17 cellular contexts compared by ENCODE assay signal in the genomic region with DNA sequence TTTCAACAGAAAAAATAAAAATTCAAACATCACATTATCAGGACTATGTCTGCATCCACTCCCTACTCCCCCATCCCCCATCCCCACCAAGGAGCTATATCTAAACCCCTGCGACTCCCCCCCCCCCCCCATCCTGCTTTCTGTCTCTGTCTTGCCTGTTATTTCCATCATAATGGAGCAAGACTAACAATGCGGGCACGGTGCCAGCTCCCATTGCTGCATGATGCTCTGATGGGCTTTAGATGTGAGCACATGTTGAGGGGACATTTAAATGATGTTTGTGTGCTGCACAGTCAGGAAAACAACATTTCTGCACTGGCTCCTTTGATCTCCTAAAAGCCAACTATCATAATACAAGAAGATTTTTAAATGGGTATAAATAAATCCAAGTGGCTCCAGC.
DNase-seq lines count a peak whose midpoint lies in the region; ATAC-seq, FAIRE-seq and TF ChIP-seq lines count a peak whose summit lies in the region.
"Had no signal": no experiment of that assay in that cellular context is flagged by ENCODE, and none has a peak within 500 bp of the region (broad histone marks: within the 10 kb centered on the region; RNA-seq: fewer than 3 reads in every experiment).

No MANE protein-coding gene starts in this region.

- H3K36me3 Mint-ChIP-seq in CD4-positive, alpha-beta memory T cell: no peaks in the 10 kb centered on the region
- no peaks in the 10 kb centered on the region for H3K36me3 Mint-ChIP-seq in stimulated activated naive B cell treated with anti-CD40 and anti-IgM and Interleukin-4, amounts not matched to agents 10 μg/mL and 1 μg/mL and 100 μg/mL, for 72 hours
- H3K36me3 Mint-ChIP-seq: activated naive CD4-positive, alpha-beta T cell treated with anti-CD3 and anti-CD28 coated beads, Interleukin-2, amount 50 U/mL, for 24 hours; naive B cell; type B pancreatic cell had no signal

- TF ChIP-seq CTCF in HFF-Myc (IDR thresholded peaks at IDR 0.05; ENCODE audit: low read depth, low read length, missing control alignments) (no peak), endothelial cell of umbilical vein (IDR thresholded peaks at IDR 0.05; ENCODE audit: extremely low read depth in 1 of 2, insufficient read depth in 1 of 2, low read depth in 1 of 2, low read length in 2 of 2) (no peak)

- H4K20me1 ChIP-seq in endothelial cell of umbilical vein (replicated peaks; ENCODE audit: control insufficient read depth, extremely low read depth, insufficient read depth, low read length): no peaks in the 10 kb centered on the region

- ATAC-seq in stimulated activated naive B cell treated with anti-CD40 and anti-IgM and Interleukin-4, amounts not matched to agents 10 μg/mL and 1 μg/mL and 100 μg/mL, for 72 hours (replicated peaks): no peak
- ATAC-seq in HG03097 (IDR thresholded peaks at IDR 0.05; ENCODE audit: low FRiP score, unreplicated experiment): no peak
- ATAC-seq: PC-3 had no signal

- H3K4me1 ChIP-seq in endothelial cell of umbilical vein (ENCODE audit: control insufficient read depth, extremely low read depth, insufficient read depth, low read length): no peaks in the 10 kb centered on the region
- no peaks in the 10 kb centered on the region for H3K4me1 ChIP-seq in CD4-positive, alpha-beta memory T cell (ENCODE audit: insufficient read depth, low read length)

- no peak overlapping the region for H2AFZ ChIP-seq in endothelial cell of umbilical vein (ENCODE audit: low read depth, low read length)

- DNase-seq in HFF-Myc (ENCODE audit: extremely low read depth, low read depth) (peak; percentile 6), NCI-H2171 (lab: John Stamatoyannopoulos, UW) (peak; percentile 3), endothelial cell of umbilical vein (ENCODE audit: low read depth, low spot score) (peak; percentile 17), midbrain (lab: John Stamatoyannopoulos, UW) (peak; percentile 1)
- no peak for DNase-seq in CD4-positive, alpha-beta memory T cell
- DNase-seq in stimulated activated naive B cell treated with anti-CD40 and anti-IgM and Interleukin-4, amounts not matched to agents 10 μg/mL and 1 μg/mL and 100 μg/mL, for 72 hours: no peak
- DNase-seq: activated CD8-positive, alpha-beta memory T cell treated with anti-CD3 and anti-CD28 coated beads, Interleukin-2, amount 50 U/mL, for 48 hours; cerebellar nuclear complex; naive B cell; NCI-H226; PC-3; stimulated activated CD4-positive, alpha-beta T cell treated with anti-CD3 and anti-CD28 coated beads, Interleukin-2, amount 100 ng/mL, for 24 hours; SW 1271 had no signal

- dilution Hi-C loops in endothelial cell of umbilical vein (cut with MboI; ENCODE audit: extremely low pct_ligation_motif_present, low sequenced_read_pairs): no loop called here

- no peak for TF ChIP-seq POLR2A in endothelial cell of umbilical vein (IDR thresholded peaks at IDR 0.05; ENCODE audit: low read depth, low read length)

- H3K9me1 ChIP-seq in endothelial cell of umbilical vein (replicated peaks; ENCODE audit: control insufficient read depth, extremely low read depth, insufficient read depth, low read length): no peaks in the 10 kb centered on the region

- no peaks in the 10 kb centered on the region for H3K79me2 ChIP-seq in endothelial cell of umbilical vein (ENCODE audit: control insufficient read depth, insufficient read depth, low read length)

- H3K27me3 ChIP-seq in endothelial cell of umbilical vein (ENCODE audit: control insufficient read depth in 2 of 2, insufficient read depth in 2 of 2, low read length in 2 of 2): no peaks in the 10 kb centered on the region
- no peaks in the 10 kb centered on the region for H3K27me3 ChIP-seq in CD4-positive, alpha-beta memory T cell (ENCODE audit: insufficient read depth, low read length)

- no peak overlapping the region for H3K4me3 ChIP-seq in HFF-Myc (replicated peaks; ENCODE audit: low read depth, low read length)
- no peak overlapping the region for H3K4me3 ChIP-seq in endothelial cell of umbilical vein (replicated peaks in 1 of 3; ENCODE audit: insufficient read depth in 1 of 3, low read depth in 1 of 3, low read length in 3 of 3)
- no peak overlapping the region for H3K4me3 ChIP-seq in CD4-positive, alpha-beta memory T cell (ENCODE audit: low read length in 2 of 2)

- no TSS peak for BruUV-seq in endothelial cell of umbilical vein (replicated peaks; lab: Mats Ljungman, UMichigan)

- no peak overlapping the region for H3K27ac Mint-ChIP-seq in CD4-positive, alpha-beta memory T cell
- no peak overlapping the region for H3K27ac Mint-ChIP-seq in stimulated activated naive B cell treated with anti-CD40 and anti-IgM and Interleukin-4, amounts not matched to agents 10 μg/mL and 1 μg/mL and 100 μg/mL, for 72 hours
- H3K27ac Mint-ChIP-seq: activated naive CD4-positive, alpha-beta T cell treated with anti-CD3 and anti-CD28 coated beads, Interleukin-2, amount 50 U/mL, for 24 hours; naive B cell; type B pancreatic cell had no signal

- intact Hi-C loops in endothelial cell of umbilical vein (cut with micrococcal nuclease): no loop called here
- intact Hi-C loops in CD4-positive, alpha-beta memory T cell (cut with micrococcal nuclease): no loop called here

- H3K9me3 Mint-ChIP-seq in CD4-positive, alpha-beta memory T cell: peaks cover 0 to 5% (median 1%) of the 10 kb centered on the region in 8 donors
- H3K9me3 Mint-ChIP-seq in stimulated activated naive B cell treated with anti-CD40 and anti-IgM and Interleukin-4, amounts not matched to agents 10 μg/mL and 1 μg/mL and 100 μg/mL, for 72 hours: no peaks in the 10 kb centered on the region
- H3K9me3 Mint-ChIP-seq: activated naive CD4-positive, alpha-beta T cell treated with anti-CD3 and anti-CD28 coated beads, Interleukin-2, amount 50 U/mL, for 24 hours; type B pancreatic cell had no signal

- CTCF ChIA-PET in endothelial cell of umbilical vein (lab: Charles Lee): no interaction called here
- CTCF ChIA-PET in CD4-positive, alpha-beta memory T cell (lab: Charles Lee; ENCODE audit: partially characterized antibody): no interaction called here

- no peaks in the 10 kb centered on the region for H3K27me3 Mint-ChIP-seq in CD4-positive, alpha-beta memory T cell
- peaks cover 0 to 2% of the 10 kb centered on the region in 2 donors for H3K27me3 Mint-ChIP-seq in stimulated activated naive B cell treated with anti-CD40 and anti-IgM and Interleukin-4, amounts not matched to agents 10 μg/mL and 1 μg/mL and 100 μg/mL, for 72 hours
- H3K27me3 Mint-ChIP-seq: activated naive CD4-positive, alpha-beta T cell treated with anti-CD3 and anti-CD28 coated beads, Interleukin-2, amount 50 U/mL, for 24 hours; type B pancreatic cell had no signal

- no peak overlapping the region for H3K4me3 Mint-ChIP-seq in CD4-positive, alpha-beta memory T cell
- no peak overlapping the region for H3K4me3 Mint-ChIP-seq in stimulated activated naive B cell treated with anti-CD40 and anti-IgM and Interleukin-4, amounts not matched to agents 10 μg/mL and 1 μg/mL and 100 μg/mL, for 72 hours
- H3K4me3 Mint-ChIP-seq: activated naive CD4-positive, alpha-beta T cell treated with anti-CD3 and anti-CD28 coated beads, Interleukin-2, amount 50 U/mL, for 24 hours; naive B cell; type B pancreatic cell had no signal

- no peaks in the 10 kb centered on the region for H3K4me1 Mint-ChIP-seq in CD4-positive, alpha-beta memory T cell
- H3K4me1 Mint-ChIP-seq in stimulated activated naive B cell treated with anti-CD40 and anti-IgM and Interleukin-4, amounts not matched to agents 10 μg/mL and 1 μg/mL and 100 μg/mL, for 72 hours: no peaks in the 10 kb centered on the region
- H3K4me1 Mint-ChIP-seq: activated naive CD4-positive, alpha-beta T cell treated with anti-CD3 and anti-CD28 coated beads, Interleukin-2, amount 50 U/mL, for 24 hours; naive B cell had no signal

- H3K9me3 ChIP-seq in endothelial cell of umbilical vein (replicated peaks; ENCODE audit: control insufficient read depth, insufficient read depth, low read length): no peaks in the 10 kb centered on the region
- peaks cover 0 to 3% of the 10 kb centered on the region in 2 donors for H3K9me3 ChIP-seq in CD4-positive, alpha-beta memory T cell (ENCODE audit: control insufficient read depth in 1 of 2, low read length in 2 of 2)

- POLR2A ChIA-PET in endothelial cell of umbilical vein (lab: Charles Lee): no interaction called here
- POLR2A ChIA-PET in CD4-positive, alpha-beta memory T cell (lab: Charles Lee; ENCODE audit: partially characterized antibody): no interaction called here

- H3K9ac ChIP-seq in endothelial cell of umbilical vein (replicated peaks; ENCODE audit: extremely low read depth, insufficient read depth, low read length): no peak overlapping the region

- no peak overlapping the region for H3K27ac ChIP-seq in endothelial cell of umbilical vein (ENCODE audit: insufficient read depth, low read depth, low read length)
- no peak overlapping the region for H3K27ac ChIP-seq in CD4-positive, alpha-beta memory T cell (ENCODE audit: low read depth, low read length)

- no peak for FAIRE-seq in endothelial cell of umbilical vein (lab: Jason Lieb, UNC)
- FAIRE-seq: HTR-8/SVneo had no signal

- no peaks in the 10 kb centered on the region for H3K36me3 ChIP-seq in endothelial cell of umbilical vein (ENCODE audit: control insufficient read depth in 2 of 2, extremely low read depth in 1 of 2, insufficient read depth in 2 of 2, low read length in 2 of 2)
- H3K36me3 ChIP-seq in CD4-positive, alpha-beta memory T cell (ENCODE audit: insufficient read depth, low read length): no peaks in the 10 kb centered on the region

- no peak overlapping the region for H3K4me2 ChIP-seq in endothelial cell of umbilical vein (ENCODE audit: insufficient read depth, low read length)

TF ChIP-seq in endothelial cell of umbilical vein, 7 proteins besides CTCF, POLR2A, EP300 and RAD21:
- TF ChIP-seq MAX (IDR thresholded peaks at IDR 0.05; ENCODE audit: insufficient read depth, insufficient read length): no peak
- no peak for TF ChIP-seq FOS (IDR thresholded peaks at IDR 0.05; ENCODE audit: borderline replicate concordance, insufficient read depth, low read length)
- TF ChIP-seq GATA2 (IDR thresholded peaks at IDR 0.05; ENCODE audit: insufficient read depth, insufficient read length, low read depth, low read length): no peak
- TF ChIP-seq POLR2AphosphoS5 (IDR thresholded peaks at IDR 0.05; ENCODE audit: insufficient read depth, low read depth, low read length): no peak
- no peak for TF ChIP-seq JUN (IDR thresholded peaks at IDR 0.05; ENCODE audit: borderline replicate concordance, insufficient read depth, insufficient read length, low read depth)
- no peak for TF ChIP-seq MYC (IDR thresholded peaks at IDR 0.05; ENCODE audit: low read depth, low read length)
- no peak for TF ChIP-seq EZH2 (IDR thresholded peaks at IDR 0.05; ENCODE audit: borderline replicate concordance, low read depth, low read length, severe bottlenecking)

Comparison
In these comparisons a context has a peak if more than half of its experiments do, and no peak if none do; other contexts are left out.
1. DNase-seq: peak in HFF-Myc (single experiment), NCI-H2171 (single experiment), endothelial cell of umbilical vein (single experiment) and midbrain (single experiment); none in CD4-positive, alpha-beta memory T cell (0 of 5) and stimulated activated naive B cell treated with anti-CD40 and anti-IgM and Interleukin-4, amounts not matched to agents 10 μg/mL and 1 μg/mL and 100 μg/mL, for 72 hours (single experiment).